1 cellular context compared by ENCODE assay signal in genomic region chr15:75650908-75651809, GRCh38.
TF ChIP-seq lines count a peak whose summit lies in the region.

No MANE protein-coding gene starts in this region.

TF ChIP-seq in K562, 482 proteins besides CTCF, POLR2A, EP300 and RAD21 (continued from another document and continues in another):
- TF ChIP-seq AFF1 (IDR thresholded peaks at IDR 0.05; ENCODE audit: low read depth in 1 of 2, partially characterized antibody in 2 of 2) (peak in 1 of 2 experiments; percentile 47), GTF2F1 (IDR thresholded peaks at IDR 0.05; ENCODE audit: low read depth, low read length) (no peak), NR2F6 (CRISPR knock-in tag; IDR thresholded peaks at IDR 0.05) (no peak), ILF3 (IDR thresholded peaks at IDR 0.05; ENCODE audit: borderline replicate concordance) (no peak), CEBPZ (IDR thresholded peaks at IDR 0.05; ENCODE audit: borderline replicate concordance, low read depth, low read length) (no peak), MLLT1 (IDR thresholded peaks at IDR 0.05) (no peak), CBFB (CRISPR knock-in tag; IDR thresholded peaks at IDR 0.05) (no peak), ATF7 (IDR thresholded peaks at IDR 0.05) (peak; percentile 73; the same call in 1 of the 2 replicates), STAG1 (CRISPR knock-in tag; IDR thresholded peaks at IDR 0.05; ENCODE audit: borderline replicate concordance) (no peak), HOXB6 (CRISPR knock-in tag; IDR thresholded peaks at IDR 0.05; ENCODE audit: borderline replicate concordance) (no peak), ZNF143 (CRISPR knock-in tag; IDR thresholded peaks at IDR 0.05) (no peak), SETDB1 (IDR thresholded peaks at IDR 0.05; ENCODE audit: low read length) (no peak), CREB1 (IDR thresholded peaks at IDR 0.05) (no peak), CREB1 (CRISPR knock-in tag; IDR thresholded peaks at IDR 0.05) (peak; percentile 44; the same call in 1 of the 2 replicates), TCF7 (IDR thresholded peaks at IDR 0.05; ENCODE audit: borderline replicate concordance) (no peak), PYGO2 (tag; IDR thresholded peaks at IDR 0.05) (no peak), TAF9B (IDR thresholded peaks at IDR 0.05; ENCODE audit: partially characterized antibody) (no peak), ZEB2 (IDR thresholded peaks at IDR 0.05) (no peak), ZNF146 (CRISPR knock-in tag; IDR thresholded peaks at IDR 0.05; ENCODE audit: unreplicated experiment) (no peak), CAMTA2 (CRISPR knock-in tag; conservative IDR thresholded peaks at IDR 0.05) (no peak), SMARCA5 (IDR thresholded peaks at IDR 0.05) (peak; percentile 53; the same call in 1 of the 2 replicates), RBM15 (IDR thresholded peaks at IDR 0.05; ENCODE audit: insufficient read depth, low read length) (no peak), XRCC5 (IDR thresholded peaks at IDR 0.05; ENCODE audit: low read depth, low read length) (no peak; the same call in 1 of the 2 replicates), E2F4 (CRISPR knock-in tag; IDR thresholded peaks at IDR 0.05; ENCODE audit: low read depth) (0 out of 2 replicates have a peak, but pooled peaks have one; percentile 33), SAFB (IDR thresholded peaks at IDR 0.05; ENCODE audit: borderline replicate concordance, low read depth, low read length) (no peak), ZKSCAN8 (CRISPR knock-in tag; IDR thresholded peaks at IDR 0.05) (no peak), MAFF (IDR thresholded peaks at IDR 0.05; ENCODE audit: low read length) (no peak), SLC30A9 (CRISPR knock-in tag; IDR thresholded peaks at IDR 0.05) (no peak), TRIM28 (IDR thresholded peaks at IDR 0.05) (no peak), PREB (CRISPR knock-in tag; IDR thresholded peaks at IDR 0.05) (no peak), RBM34 (IDR thresholded peaks at IDR 0.05; ENCODE audit: borderline replicate concordance, insufficient read depth, low read length) (no peak), MEF2D (tag; conservative IDR thresholded peaks at IDR 0.05; ENCODE audit: low read depth) (peak; percentile 12; the same call in 1 of the 2 replicates), CREM (IDR thresholded peaks at IDR 0.05; ENCODE audit: low read depth) (peak; percentile 70; the same call in 1 of the 2 replicates), ELF2 (CRISPR knock-in tag; IDR thresholded peaks at IDR 0.05) (no peak), POLR2H (tag; IDR thresholded peaks at IDR 0.05; ENCODE audit: low read depth) (no peak)
- TF ChIP-seq, protein P1, sequence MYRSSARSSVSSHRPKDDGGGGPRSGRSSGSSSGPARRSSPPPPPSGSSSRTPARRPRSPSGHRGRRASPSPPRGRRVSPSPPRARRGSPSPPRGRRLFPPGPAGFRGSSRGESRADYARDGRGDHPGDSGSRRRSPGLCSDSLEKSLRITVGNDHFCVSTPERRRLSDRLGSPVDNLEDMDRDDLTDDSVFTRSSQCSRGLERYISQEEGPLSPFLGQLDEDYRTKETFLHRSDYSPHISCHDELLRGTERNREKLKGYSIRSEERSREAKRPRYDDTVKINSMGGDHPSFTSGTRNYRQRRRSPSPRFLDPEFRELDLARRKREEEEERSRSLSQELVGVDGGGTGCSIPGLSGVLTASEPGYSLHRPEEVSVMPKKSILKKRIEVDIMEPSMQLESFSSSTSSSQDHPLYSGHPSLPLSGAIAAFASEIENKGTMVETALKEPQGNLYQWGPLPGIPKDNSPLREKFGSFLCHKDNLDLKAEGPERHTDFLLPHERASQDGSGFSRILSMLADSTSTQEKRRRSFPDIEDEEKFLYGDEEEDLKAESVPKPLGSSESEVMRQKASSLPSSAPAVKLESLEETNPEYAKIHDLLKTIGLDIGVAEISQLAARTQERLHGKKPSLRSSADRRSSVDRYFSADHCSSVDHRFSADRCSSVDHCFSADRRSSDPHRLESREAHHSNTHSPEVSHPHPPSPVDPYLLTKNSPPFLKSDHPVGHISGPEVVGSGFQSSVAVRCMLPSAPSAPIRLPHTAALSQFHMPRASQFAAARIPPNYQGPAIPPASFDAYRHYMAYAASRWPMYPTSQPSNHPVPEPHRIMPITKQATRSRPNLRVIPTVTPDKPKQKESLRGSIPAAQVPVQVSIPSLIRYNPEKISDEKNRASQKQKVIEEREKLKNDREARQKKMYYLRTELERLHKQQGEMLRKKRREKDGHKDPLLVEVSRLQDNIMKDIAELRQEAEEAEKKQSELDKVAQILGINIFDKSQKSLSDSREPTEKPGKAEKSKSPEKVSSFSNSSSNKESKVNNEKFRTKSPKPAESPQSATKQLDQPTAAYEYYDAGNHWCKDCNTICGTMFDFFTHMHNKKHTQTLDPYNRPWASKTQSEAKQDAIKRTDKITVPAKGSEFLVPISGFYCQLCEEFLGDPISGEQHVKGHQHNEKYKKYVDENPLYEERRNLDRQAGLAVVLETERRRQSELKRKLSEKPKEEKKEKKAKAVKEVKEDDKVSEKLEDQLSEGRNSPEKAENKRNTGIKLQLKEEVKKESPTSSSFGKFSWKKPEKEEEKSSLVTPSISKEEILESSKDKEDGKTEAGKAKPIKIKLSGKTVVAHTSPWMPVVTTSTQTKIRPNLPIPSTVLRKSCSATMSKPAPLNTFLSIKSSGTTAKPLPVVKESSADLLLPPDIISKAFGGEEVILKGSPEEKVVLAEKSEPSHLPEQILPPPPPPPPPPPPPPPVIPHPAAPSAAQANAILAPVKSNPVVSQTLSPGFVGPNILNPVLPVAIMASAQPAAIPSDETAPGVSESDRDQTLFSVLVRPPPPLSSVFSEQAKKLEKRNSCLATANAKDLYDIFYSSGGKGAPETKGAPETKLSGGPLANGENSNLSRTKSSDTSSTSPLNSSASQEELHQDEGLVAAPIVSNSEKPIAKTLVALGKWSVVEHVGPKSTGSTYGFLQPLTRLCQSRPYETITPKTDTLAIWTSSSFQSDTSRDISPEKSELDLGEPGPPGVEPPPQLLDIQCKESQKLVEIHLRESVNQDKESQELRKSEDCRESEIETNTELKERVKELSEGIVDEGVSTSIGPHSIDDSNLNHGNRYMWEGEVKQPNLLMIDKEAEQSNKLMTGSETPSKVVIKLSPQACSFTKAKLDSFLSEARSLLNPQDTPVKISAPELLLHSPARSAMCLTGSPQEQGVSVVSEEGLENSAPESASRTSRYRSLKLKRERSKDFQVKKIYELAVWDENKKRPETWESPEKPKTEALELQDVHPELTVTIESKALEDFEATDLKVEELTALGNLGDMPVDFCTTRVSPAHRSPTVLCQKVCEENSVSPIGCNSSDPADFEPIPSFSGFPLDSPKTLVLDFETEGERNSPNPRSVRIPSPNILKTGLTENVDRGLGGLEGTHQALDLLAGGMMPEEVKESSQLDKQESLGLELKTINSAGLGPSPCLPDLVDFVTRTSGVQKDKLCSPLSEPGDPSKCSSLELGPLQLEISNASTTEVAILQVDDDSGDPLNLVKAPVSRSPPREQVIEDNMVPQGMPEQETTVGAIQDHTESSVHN (IDR thresholded peaks at IDR 0.05; ENCODE audit: borderline replicate concordance in 1 of 2, low read depth in 1 of 2) = no peak
- TF ChIP-seq, protein P2, sequence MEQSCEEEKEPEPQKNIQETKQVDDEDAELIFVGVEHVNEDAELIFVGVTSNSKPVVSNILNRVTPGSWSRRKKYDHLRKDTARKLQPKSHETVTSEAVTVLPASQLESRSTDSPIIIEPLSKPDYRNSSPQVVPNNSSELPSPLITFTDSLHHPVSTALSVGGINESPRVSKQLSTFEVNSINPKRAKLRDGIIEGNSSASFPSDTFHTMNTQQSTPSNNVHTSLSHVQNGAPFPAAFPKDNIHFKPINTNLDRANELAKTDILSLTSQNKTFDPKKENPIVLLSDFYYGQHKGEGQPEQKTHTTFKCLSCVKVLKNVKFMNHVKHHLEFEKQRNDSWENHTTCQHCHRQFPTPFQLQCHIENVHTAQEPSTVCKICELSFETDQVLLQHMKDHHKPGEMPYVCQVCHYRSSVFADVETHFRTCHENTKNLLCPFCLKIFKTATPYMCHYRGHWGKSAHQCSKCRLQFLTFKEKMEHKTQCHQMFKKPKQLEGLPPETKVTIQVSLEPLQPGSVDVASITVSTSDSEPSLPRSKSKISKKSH (CRISPR knock-in tag; IDR thresholded peaks at IDR 0.05) = no peak
- TF ChIP-seq, protein P3, sequence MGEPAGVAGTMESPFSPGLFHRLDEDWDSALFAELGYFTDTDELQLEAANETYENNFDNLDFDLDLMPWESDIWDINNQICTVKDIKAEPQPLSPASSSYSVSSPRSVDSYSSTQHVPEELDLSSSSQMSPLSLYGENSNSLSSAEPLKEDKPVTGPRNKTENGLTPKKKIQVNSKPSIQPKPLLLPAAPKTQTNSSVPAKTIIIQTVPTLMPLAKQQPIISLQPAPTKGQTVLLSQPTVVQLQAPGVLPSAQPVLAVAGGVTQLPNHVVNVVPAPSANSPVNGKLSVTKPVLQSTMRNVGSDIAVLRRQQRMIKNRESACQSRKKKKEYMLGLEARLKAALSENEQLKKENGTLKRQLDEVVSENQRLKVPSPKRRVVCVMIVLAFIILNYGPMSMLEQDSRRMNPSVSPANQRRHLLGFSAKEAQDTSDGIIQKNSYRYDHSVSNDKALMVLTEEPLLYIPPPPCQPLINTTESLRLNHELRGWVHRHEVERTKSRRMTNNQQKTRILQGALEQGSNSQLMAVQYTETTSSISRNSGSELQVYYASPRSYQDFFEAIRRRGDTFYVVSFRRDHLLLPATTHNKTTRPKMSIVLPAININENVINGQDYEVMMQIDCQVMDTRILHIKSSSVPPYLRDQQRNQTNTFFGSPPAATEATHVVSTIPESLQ (CRISPR knock-in tag; IDR thresholded peaks at IDR 0.05) = no peak
